In the genomic region with DNA sequence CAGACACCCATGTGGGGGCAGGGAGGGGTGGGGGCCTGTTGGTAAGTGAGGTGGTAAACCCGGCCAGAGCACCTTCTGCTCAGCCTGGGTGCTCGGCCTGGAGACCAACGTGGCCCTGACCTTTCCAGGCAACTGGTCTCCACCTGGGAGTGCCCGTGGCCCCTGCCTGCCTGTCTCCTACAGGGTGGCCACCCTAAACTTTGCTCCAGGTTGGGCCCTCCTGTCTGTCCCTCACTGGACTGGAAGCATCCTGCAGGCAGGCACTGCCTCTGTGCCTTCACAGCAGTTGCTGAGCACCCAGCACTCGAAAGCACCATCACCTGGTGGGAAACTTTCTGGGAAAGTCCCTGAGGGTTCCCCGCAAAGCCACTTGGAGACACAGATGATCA, we compare ENCODE assay signal across 15 cellular contexts.
A peak's percentile ranks its signal among the peaks of the same experiment; 100 is the strongest.
DNase-seq lines count a peak whose midpoint lies in the region; ATAC-seq and TF ChIP-seq lines count a peak whose summit lies in the region.
"Had no signal": no experiment of that assay in that cellular context is flagged by ENCODE, and none has a peak within 500 bp of the region (broad histone marks: within the 10 kb centered on the region; RNA-seq: fewer than 3 reads in every experiment).

No MANE protein-coding gene starts in this region.

- no peak for TF ChIP-seq EP300 in sigmoid colon (IDR thresholded peaks at IDR 0.05)

- TF ChIP-seq POLR2A in sigmoid colon (IDR thresholded peaks at IDR 0.05): no peak

- no peaks in the 10 kb centered on the region for H3K9me3 Mint-ChIP-seq in activated CD8-positive, alpha-beta T cell treated with anti-CD3 and anti-CD28 coated beads for 36 hours
- no peaks in the 10 kb centered on the region for H3K9me3 Mint-ChIP-seq in activated CD8-positive, alpha-beta T cell treated with anti-CD3 and anti-CD28 coated beads, Interleukin-2, amount 10 ng/mL, durations not matched to agents 7 days and 5 days (ENCODE audit: insufficient read depth)
- no peaks in the 10 kb centered on the region for H3K9me3 Mint-ChIP-seq in chondrocyte (ENCODE audit: low read depth)
- H3K9me3 Mint-ChIP-seq: CD8-positive, alpha-beta memory T cell; HFFc6 had no signal

- H3K4me1 Mint-ChIP-seq in activated CD8-positive, alpha-beta T cell treated with anti-CD3 and anti-CD28 coated beads for 36 hours (ENCODE audit: low read depth): no peaks in the 10 kb centered on the region
- H3K4me1 Mint-ChIP-seq in activated CD8-positive, alpha-beta T cell treated with anti-CD3 and anti-CD28 coated beads, Interleukin-2, amount 10 ng/mL, durations not matched to agents 7 days and 5 days (ENCODE audit: low read depth): no peaks in the 10 kb centered on the region
- H3K4me1 Mint-ChIP-seq in chondrocyte (ENCODE audit: low read depth): no peaks in the 10 kb centered on the region
- H3K4me1 Mint-ChIP-seq: CD8-positive, alpha-beta memory T cell had no signal

- no peak overlapping the region for H3K4me3 Mint-ChIP-seq in activated CD8-positive, alpha-beta T cell treated with anti-CD3 and anti-CD28 coated beads for 36 hours
- H3K4me3 Mint-ChIP-seq in activated CD8-positive, alpha-beta T cell treated with anti-CD3 and anti-CD28 coated beads, Interleukin-2, amount 10 ng/mL, durations not matched to agents 7 days and 5 days: no peak overlapping the region
- H3K4me3 Mint-ChIP-seq in chondrocyte (ENCODE audit: unreplicated experiment): no peak overlapping the region
- H3K4me3 Mint-ChIP-seq: CD8-positive, alpha-beta memory T cell; HFFc6 had no signal

- no peaks in the 10 kb centered on the region for H3K36me3 ChIP-seq in left ventricle myocardium inferior
- H3K36me3 ChIP-seq in sigmoid colon: no peaks in the 10 kb centered on the region

- ATAC-seq in activated CD8-positive, alpha-beta T cell treated with anti-CD3 and anti-CD28 coated beads for 36 hours: no peak
- ATAC-seq in activated CD8-positive, alpha-beta T cell treated with anti-CD3 and anti-CD28 coated beads, Interleukin-2, amount 10 ng/mL, durations not matched to agents 7 days and 5 days: no peak
- no peak for ATAC-seq in Right ventricle myocardium superior (ENCODE audit: poor library complexity)
- ATAC-seq: HepG2 had no signal

- no peak overlapping the region for H3K4me3 ChIP-seq in left ventricle myocardium inferior
- no peak overlapping the region for H3K4me3 ChIP-seq in sigmoid colon

- CTCF ChIA-PET in activated CD8-positive, alpha-beta T cell treated with anti-CD3 and anti-CD28 coated beads for 36 hours (lab: Charles Lee): no interaction called here
- CTCF ChIA-PET in activated CD8-positive, alpha-beta T cell treated with anti-CD3 and anti-CD28 coated beads, Interleukin-2, amount 10 ng/mL, durations not matched to agents 7 days and 5 days (lab: Charles Lee): no interaction called here

- no peaks in the 10 kb centered on the region for H3K36me3 Mint-ChIP-seq in activated CD8-positive, alpha-beta T cell treated with anti-CD3 and anti-CD28 coated beads for 36 hours (ENCODE audit: low read depth)
- no peaks in the 10 kb centered on the region for H3K36me3 Mint-ChIP-seq in activated CD8-positive, alpha-beta T cell treated with anti-CD3 and anti-CD28 coated beads, Interleukin-2, amount 10 ng/mL, durations not matched to agents 7 days and 5 days (ENCODE audit: low read depth)
- no peaks in the 10 kb centered on the region for H3K36me3 Mint-ChIP-seq in chondrocyte (ENCODE audit: low read depth)
- H3K36me3 Mint-ChIP-seq: CD8-positive, alpha-beta memory T cell had no signal

- no peak for TF ChIP-seq CTCF in activated CD8-positive, alpha-beta T cell treated with anti-CD3 and anti-CD28 coated beads for 36 hours (IDR thresholded peaks at IDR 0.05)
- TF ChIP-seq CTCF in left ventricle myocardium inferior (IDR thresholded peaks at IDR 0.05; ENCODE audit: borderline replicate concordance) (no peak), sigmoid colon (IDR thresholded peaks at IDR 0.05) (no peak), chondrocyte (IDR thresholded peaks at IDR 0.05) (no peak)

- 82 to 91% methylated on average over 6 of the region's 6 CpGs for whole genome bisulfite sequencing in sigmoid colon, 2 donors

- H3K4me1 ChIP-seq in left ventricle myocardium inferior: no peaks in the 10 kb centered on the region
- H3K4me1 ChIP-seq in sigmoid colon: peaks cover 0 to 22% (median 17%) of the 10 kb centered on the region in 4 donors
- H3K4me1 ChIP-seq: Caco-2 had no signal

- POLR2A ChIA-PET in activated CD8-positive, alpha-beta T cell treated with anti-CD3 and anti-CD28 coated beads for 36 hours (lab: Charles Lee): no interaction called here
- POLR2A ChIA-PET in activated CD8-positive, alpha-beta T cell treated with anti-CD3 and anti-CD28 coated beads, Interleukin-2, amount 10 ng/mL, durations not matched to agents 7 days and 5 days (lab: Charles Lee): no interaction called here

- no peak overlapping the region for H3K27ac ChIP-seq in left ventricle myocardium inferior (replicated peaks)
- no peak overlapping the region for H3K27ac ChIP-seq in sigmoid colon
- H3K27ac ChIP-seq in caudate nucleus (ENCODE audit: low read depth, low read length): no peak overlapping the region
- H3K27ac ChIP-seq: 22Rv1 had no signal

- H3K27me3 Mint-ChIP-seq in activated CD8-positive, alpha-beta T cell treated with anti-CD3 and anti-CD28 coated beads for 36 hours: peaks cover 2% of the 10 kb centered on the region
- H3K27me3 Mint-ChIP-seq in activated CD8-positive, alpha-beta T cell treated with anti-CD3 and anti-CD28 coated beads, Interleukin-2, amount 10 ng/mL, durations not matched to agents 7 days and 5 days (ENCODE audit: low read depth): peaks cover 2% of the 10 kb centered on the region
- peaks cover 14% of the 10 kb centered on the region for H3K27me3 Mint-ChIP-seq in chondrocyte (ENCODE audit: low read depth)

- H3K27me3 ChIP-seq in left ventricle myocardium inferior (ENCODE audit: low read depth) (peaks cover 88% of the 10 kb centered on the region), sigmoid colon (peaks cover 0 to 7% (median 0%) of the 10 kb centered on the region in 3 donors)

- peak; percentile 6 for DNase-seq in activated CD8-positive, alpha-beta T cell treated with anti-CD3 and anti-CD28 coated beads for 36 hours
- no peak for DNase-seq in activated CD8-positive, alpha-beta T cell treated with anti-CD3 and anti-CD28 coated beads, Interleukin-2, amount 10 ng/mL, durations not matched to agents 7 days and 5 days
- DNase-seq in Right ventricle myocardium superior: peak; percentile 18
- no peak for DNase-seq in left ventricle myocardium inferior
- peak; percentile 34 for DNase-seq in sigmoid colon
- DNase-seq in caudate nucleus (lab: John Stamatoyannopoulos, UW): no peak
- DNase-seq in chondrocyte (ENCODE audit: low spot score): no peak
- DNase-seq: Caco-2; CD8-positive, alpha-beta memory T cell; DND-41; GDM1; HCEC 1CT; HFFc6 had no signal

- H3K9me3 ChIP-seq in left ventricle myocardium inferior (replicated peaks) (no peaks in the 10 kb centered on the region), sigmoid colon (no peaks in the 10 kb centered on the region)
- H3K9me3 ChIP-seq: Caco-2 had no signal

- H3K27ac Mint-ChIP-seq in activated CD8-positive, alpha-beta T cell treated with anti-CD3 and anti-CD28 coated beads for 36 hours: no peak overlapping the region
- no peak overlapping the region for H3K27ac Mint-ChIP-seq in activated CD8-positive, alpha-beta T cell treated with anti-CD3 and anti-CD28 coated beads, Interleukin-2, amount 10 ng/mL, durations not matched to agents 7 days and 5 days
- H3K27ac Mint-ChIP-seq in chondrocyte (ENCODE audit: unreplicated experiment): no peak overlapping the region
- H3K27ac Mint-ChIP-seq: CD8-positive, alpha-beta memory T cell; HFFc6 had no signal

- intact Hi-C loops in activated CD8-positive, alpha-beta T cell treated with anti-CD3 and anti-CD28 coated beads for 36 hours (cut with micrococcal nuclease): no loop called here
- intact Hi-C loops in Right ventricle myocardium superior (cut with DNase I): no loop called here
- intact Hi-C loops in left ventricle myocardium inferior (cut with micrococcal nuclease): loop anchor here (10.0 kb wide), 1 partner anchor 1826 kb away; no protein-coding TSS in a partner anchor
- intact Hi-C loops in sigmoid colon (cut with DNase I): no loop called here

Comparison
In these comparisons a context has a peak if more than half of its experiments do, and no peak if none do; other contexts are left out.
1. DNase-seq: peak in activated CD8-positive, alpha-beta T cell treated with anti-CD3 and anti-CD28 coated beads for 36 hours (single experiment), Right ventricle myocardium superior (single experiment) and sigmoid colon (single experiment); none in activated CD8-positive, alpha-beta T cell treated with anti-CD3 and anti-CD28 coated beads, Interleukin-2, amount 10 ng/mL, durations not matched to agents 7 days and 5 days (single experiment), left ventricle myocardium inferior (single experiment), caudate nucleus (0 of 61) and chondrocyte (single experiment).